ENCODE assay signal across 1 cellular context in genomic region chr1:15885701-15886612, GRCh38.
TF ChIP-seq lines count a peak whose summit lies in the region.

No MANE protein-coding gene starts in this region.

TF ChIP-seq in K562, 482 proteins besides CTCF, POLR2A, EP300 and RAD21 (continued from another document and continues in another):
- TF ChIP-seq CLOCK (CRISPR knock-in tag; IDR thresholded peaks at IDR 0.05; ENCODE audit: borderline replicate concordance) = no peak
- no peak for TF ChIP-seq MEF2A (IDR thresholded peaks at IDR 0.05; ENCODE audit: control insufficient read depth, low read depth, low read length)
- TF ChIP-seq, protein P1, sequence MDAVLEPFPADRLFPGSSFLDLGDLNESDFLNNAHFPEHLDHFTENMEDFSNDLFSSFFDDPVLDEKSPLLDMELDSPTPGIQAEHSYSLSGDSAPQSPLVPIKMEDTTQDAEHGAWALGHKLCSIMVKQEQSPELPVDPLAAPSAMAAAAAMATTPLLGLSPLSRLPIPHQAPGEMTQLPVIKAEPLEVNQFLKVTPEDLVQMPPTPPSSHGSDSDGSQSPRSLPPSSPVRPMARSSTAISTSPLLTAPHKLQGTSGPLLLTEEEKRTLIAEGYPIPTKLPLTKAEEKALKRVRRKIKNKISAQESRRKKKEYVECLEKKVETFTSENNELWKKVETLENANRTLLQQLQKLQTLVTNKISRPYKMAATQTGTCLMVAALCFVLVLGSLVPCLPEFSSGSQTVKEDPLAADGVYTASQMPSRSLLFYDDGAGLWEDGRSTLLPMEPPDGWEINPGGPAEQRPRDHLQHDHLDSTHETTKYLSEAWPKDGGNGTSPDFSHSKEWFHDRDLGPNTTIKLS (IDR thresholded peaks at IDR 0.05; ENCODE audit: borderline replicate concordance, low read depth) = no peak
- TF ChIP-seq MEF2D (tag; conservative IDR thresholded peaks at IDR 0.05; ENCODE audit: low read depth) = 0 out of 2 replicates have a peak, but pooled peaks have one; percentile 14
- TF ChIP-seq, protein P2, sequence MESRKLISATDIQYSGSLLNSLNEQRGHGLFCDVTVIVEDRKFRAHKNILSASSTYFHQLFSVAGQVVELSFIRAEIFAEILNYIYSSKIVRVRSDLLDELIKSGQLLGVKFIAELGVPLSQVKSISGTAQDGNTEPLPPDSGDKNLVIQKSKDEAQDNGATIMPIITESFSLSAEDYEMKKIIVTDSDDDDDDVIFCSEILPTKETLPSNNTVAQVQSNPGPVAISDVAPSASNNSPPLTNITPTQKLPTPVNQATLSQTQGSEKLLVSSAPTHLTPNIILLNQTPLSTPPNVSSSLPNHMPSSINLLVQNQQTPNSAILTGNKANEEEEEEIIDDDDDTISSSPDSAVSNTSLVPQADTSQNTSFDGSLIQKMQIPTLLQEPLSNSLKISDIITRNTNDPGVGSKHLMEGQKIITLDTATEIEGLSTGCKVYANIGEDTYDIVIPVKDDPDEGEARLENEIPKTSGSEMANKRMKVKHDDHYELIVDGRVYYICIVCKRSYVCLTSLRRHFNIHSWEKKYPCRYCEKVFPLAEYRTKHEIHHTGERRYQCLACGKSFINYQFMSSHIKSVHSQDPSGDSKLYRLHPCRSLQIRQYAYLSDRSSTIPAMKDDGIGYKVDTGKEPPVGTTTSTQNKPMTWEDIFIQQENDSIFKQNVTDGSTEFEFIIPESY (CRISPR knock-in tag; IDR thresholded peaks at IDR 0.05) = no peak
- no peak for TF ChIP-seq STAG1 (CRISPR knock-in tag; IDR thresholded peaks at IDR 0.05; ENCODE audit: borderline replicate concordance)
- TF ChIP-seq, protein P3, sequence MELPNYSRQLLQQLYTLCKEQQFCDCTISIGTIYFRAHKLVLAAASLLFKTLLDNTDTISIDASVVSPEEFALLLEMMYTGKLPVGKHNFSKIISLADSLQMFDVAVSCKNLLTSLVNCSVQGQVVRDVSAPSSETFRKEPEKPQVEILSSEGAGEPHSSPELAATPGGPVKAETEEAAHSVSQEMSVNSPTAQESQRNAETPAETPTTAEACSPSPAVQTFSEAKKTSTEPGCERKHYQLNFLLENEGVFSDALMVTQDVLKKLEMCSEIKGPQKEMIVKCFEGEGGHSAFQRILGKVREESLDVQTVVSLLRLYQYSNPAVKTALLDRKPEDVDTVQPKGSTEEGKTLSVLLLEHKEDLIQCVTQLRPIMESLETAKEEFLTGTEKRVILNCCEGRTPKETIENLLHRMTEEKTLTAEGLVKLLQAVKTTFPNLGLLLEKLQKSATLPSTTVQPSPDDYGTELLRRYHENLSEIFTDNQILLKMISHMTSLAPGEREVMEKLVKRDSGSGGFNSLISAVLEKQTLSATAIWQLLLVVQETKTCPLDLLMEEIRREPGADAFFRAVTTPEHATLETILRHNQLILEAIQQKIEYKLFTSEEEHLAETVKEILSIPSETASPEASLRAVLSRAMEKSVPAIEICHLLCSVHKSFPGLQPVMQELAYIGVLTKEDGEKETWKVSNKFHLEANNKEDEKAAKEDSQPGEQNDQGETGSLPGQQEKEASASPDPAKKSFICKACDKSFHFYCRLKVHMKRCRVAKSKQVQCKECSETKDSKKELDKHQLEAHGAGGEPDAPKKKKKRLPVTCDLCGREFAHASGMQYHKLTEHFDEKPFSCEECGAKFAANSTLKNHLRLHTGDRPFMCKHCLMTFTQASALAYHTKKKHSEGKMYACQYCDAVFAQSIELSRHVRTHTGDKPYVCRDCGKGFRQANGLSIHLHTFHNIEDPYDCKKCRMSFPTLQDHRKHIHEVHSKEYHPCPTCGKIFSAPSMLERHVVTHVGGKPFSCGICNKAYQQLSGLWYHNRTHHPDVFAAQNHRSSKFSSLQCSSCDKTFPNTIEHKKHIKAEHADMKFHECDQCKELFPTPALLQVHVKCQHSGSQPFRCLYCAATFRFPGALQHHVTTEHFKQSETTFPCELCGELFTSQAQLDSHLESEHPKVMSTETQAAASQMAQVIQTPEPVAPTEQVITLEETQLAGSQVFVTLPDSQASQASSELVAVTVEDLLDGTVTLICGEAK (IDR thresholded peaks at IDR 0.05) = peak; percentile 80
- TF ChIP-seq, protein P3 (CRISPR knock-in tag; IDR thresholded peaks at IDR 0.05) = no peak
- peak; percentile 78; the same call in 1 of the 2 replicates for TF ChIP-seq XRCC5 (IDR thresholded peaks at IDR 0.05; ENCODE audit: low read depth, low read length)
- TF ChIP-seq SAP30 (IDR thresholded peaks at IDR 0.05; ENCODE audit: borderline replicate concordance, insufficient read depth, low read depth, low read length, poor library complexity, severe bottlenecking) = peak; percentile 37
- 0 out of 4 replicates have a peak, but pooled peaks of 1 of the 2 experiments have one; percentile 12 for TF ChIP-seq HDAC1 (IDR thresholded peaks at IDR 0.05)
- TF ChIP-seq ZC3H4 (CRISPR knock-in tag; IDR thresholded peaks at IDR 0.05; ENCODE audit: borderline replicate concordance) = no peak
- no peak for TF ChIP-seq RUNX1 (IDR thresholded peaks at IDR 0.05; ENCODE audit: low read depth)
- TF ChIP-seq GABPB1 (CRISPR knock-in tag; IDR thresholded peaks at IDR 0.05) = peak; percentile 45; the same call in 1 of the 2 replicates
- no peak for TF ChIP-seq JUNB (CRISPR knock-in tag; conservative IDR thresholded peaks at IDR 0.05)
- peak; percentile 89 for TF ChIP-seq OTX1 (CRISPR knock-in tag; IDR thresholded peaks at IDR 0.05)
- no peak for TF ChIP-seq ZNF280B (CRISPR knock-in tag; IDR thresholded peaks at IDR 0.05)
- no peak for TF ChIP-seq ZNF507 (tag; conservative IDR thresholded peaks at IDR 0.05)
- no peak for TF ChIP-seq MED1 (CRISPR knock-in tag; IDR thresholded peaks at IDR 0.05; ENCODE audit: borderline replicate concordance)
- TF ChIP-seq E2F5 (CRISPR knock-in tag; IDR thresholded peaks at IDR 0.05) = no peak
- TF ChIP-seq HMG20B (CRISPR knock-in tag; IDR thresholded peaks at IDR 0.05) = no peak
- TF ChIP-seq ZNF449 (CRISPR knock-in tag; IDR thresholded peaks at IDR 0.05) = no peak
- TF ChIP-seq FOXJ2 (tag; IDR thresholded peaks at IDR 0.05) = no peak; the same call in 1 of the 2 replicates
- no peak for TF ChIP-seq ZNF282 (CRISPR knock-in tag; IDR thresholded peaks at IDR 0.05)
- TF ChIP-seq THRAP3 (IDR thresholded peaks at IDR 0.05; ENCODE audit: borderline replicate concordance) = no peak
- no peak for TF ChIP-seq ZNF146 (CRISPR knock-in tag; IDR thresholded peaks at IDR 0.05; ENCODE audit: unreplicated experiment)
- TF ChIP-seq PKNOX1 (IDR thresholded peaks at IDR 0.05) = no peak
- peak in 1 of 2 experiments; percentile 77; a peak in 2 of 4 replicates for TF ChIP-seq ARNT (IDR thresholded peaks at IDR 0.05)
- TF ChIP-seq, protein P4, sequence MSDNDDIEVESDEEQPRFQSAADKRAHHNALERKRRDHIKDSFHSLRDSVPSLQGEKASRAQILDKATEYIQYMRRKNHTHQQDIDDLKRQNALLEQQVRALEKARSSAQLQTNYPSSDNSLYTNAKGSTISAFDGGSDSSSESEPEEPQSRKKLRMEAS (CRISPR knock-in tag; IDR thresholded peaks at IDR 0.05) = peak; percentile 50; the same call in 1 of the 2 replicates
- no peak for TF ChIP-seq ZNF551 (CRISPR knock-in tag; IDR thresholded peaks at IDR 0.05)
- no peak for TF ChIP-seq PRMT5 (CRISPR knock-in tag; IDR thresholded peaks at IDR 0.05)
- TF ChIP-seq NR2C1 (IDR thresholded peaks at IDR 0.05) = no peak
- TF ChIP-seq NR2C1 (tag; IDR thresholded peaks at IDR 0.05) = 0 out of 2 replicates have a peak, but pooled peaks have one; percentile 16
- 0 out of 2 replicates have a peak, but pooled peaks have one; percentile 21 for TF ChIP-seq CHD2 (IDR thresholded peaks at IDR 0.05; ENCODE audit: low read depth, low read length)
- no peak for TF ChIP-seq IRF2 (CRISPR knock-in tag; IDR thresholded peaks at IDR 0.05)
- TF ChIP-seq LARP7 (IDR thresholded peaks at IDR 0.05) = no peak
- no peak for TF ChIP-seq GATA2 (CRISPR knock-in tag; IDR thresholded peaks at IDR 0.05)
- TF ChIP-seq ZKSCAN8 (CRISPR knock-in tag; IDR thresholded peaks at IDR 0.05) = no peak
